Comparison of ENCODE assay signal across 1 cellular context in the genomic region with DNA sequence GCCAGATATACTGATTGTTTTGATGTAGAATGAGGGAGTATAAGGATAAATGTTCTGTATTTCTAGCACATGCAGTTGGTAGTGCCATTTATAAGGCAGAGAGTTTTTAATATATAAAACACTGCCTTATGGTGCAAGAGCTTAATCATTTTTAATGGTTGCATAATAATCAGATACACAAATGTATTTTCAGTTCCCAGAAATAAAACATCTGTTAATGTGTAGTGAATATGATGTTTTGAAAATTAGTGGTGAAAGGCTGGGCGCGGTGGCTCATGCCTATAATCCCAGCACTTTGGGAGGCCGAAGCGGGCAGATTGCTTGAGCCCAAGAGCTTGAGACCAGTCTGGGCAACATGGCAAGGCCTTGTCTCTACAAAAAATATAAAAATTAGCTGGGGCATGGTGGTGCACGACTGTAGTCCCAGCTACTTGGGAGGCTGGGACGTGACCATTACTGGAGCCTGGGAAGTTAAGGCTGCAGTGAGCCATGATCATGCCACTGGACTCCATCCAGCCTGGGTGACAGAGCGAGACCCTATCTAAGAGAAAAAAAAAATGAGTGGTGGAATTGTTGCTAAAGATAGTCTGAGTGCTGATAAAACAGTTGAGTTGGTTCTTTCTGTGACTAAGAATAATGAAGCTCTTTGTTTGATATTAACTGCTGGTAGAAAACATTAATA.
TF ChIP-seq lines count a peak whose summit lies in the region.

No MANE protein-coding gene starts in this region.

TF ChIP-seq in K562, 482 proteins besides CTCF, POLR2A, EP300 and RAD21 (continued from another document and continues in another):
- TF ChIP-seq, protein P1, sequence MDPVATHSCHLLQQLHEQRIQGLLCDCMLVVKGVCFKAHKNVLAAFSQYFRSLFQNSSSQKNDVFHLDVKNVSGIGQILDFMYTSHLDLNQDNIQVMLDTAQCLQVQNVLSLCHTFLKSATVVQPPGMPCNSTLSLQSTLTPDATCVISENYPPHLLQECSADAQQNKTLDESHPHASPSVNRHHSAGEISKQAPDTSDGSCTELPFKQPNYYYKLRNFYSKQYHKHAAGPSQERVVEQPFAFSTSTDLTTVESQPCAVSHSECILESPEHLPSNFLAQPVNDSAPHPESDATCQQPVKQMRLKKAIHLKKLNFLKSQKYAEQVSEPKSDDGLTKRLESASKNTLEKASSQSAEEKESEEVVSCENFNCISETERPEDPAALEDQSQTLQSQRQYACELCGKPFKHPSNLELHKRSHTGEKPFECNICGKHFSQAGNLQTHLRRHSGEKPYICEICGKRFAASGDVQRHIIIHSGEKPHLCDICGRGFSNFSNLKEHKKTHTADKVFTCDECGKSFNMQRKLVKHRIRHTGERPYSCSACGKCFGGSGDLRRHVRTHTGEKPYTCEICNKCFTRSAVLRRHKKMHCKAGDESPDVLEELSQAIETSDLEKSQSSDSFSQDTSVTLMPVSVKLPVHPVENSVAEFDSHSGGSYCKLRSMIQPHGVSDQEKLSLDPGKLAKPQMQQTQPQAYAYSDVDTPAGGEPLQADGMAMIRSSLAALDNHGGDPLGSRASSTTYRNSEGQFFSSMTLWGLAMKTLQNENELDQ (CRISPR knock-in tag; IDR thresholded peaks at IDR 0.05; ENCODE audit: borderline replicate concordance), result no peak
- TF ChIP-seq RFX7 (CRISPR knock-in tag; IDR thresholded peaks at IDR 0.05), result no peak
- TF ChIP-seq, protein P2, sequence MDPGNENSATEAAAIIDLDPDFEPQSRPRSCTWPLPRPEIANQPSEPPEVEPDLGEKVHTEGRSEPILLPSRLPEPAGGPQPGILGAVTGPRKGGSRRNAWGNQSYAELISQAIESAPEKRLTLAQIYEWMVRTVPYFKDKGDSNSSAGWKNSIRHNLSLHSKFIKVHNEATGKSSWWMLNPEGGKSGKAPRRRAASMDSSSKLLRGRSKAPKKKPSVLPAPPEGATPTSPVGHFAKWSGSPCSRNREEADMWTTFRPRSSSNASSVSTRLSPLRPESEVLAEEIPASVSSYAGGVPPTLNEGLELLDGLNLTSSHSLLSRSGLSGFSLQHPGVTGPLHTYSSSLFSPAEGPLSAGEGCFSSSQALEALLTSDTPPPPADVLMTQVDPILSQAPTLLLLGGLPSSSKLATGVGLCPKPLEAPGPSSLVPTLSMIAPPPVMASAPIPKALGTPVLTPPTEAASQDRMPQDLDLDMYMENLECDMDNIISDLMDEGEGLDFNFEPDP (CRISPR knock-in tag; IDR thresholded peaks at IDR 0.05), result no peak
- TF ChIP-seq MCM5 (IDR thresholded peaks at IDR 0.05; ENCODE audit: low read depth), result no peak
- TF ChIP-seq TCF7L2 (IDR thresholded peaks at IDR 0.05; ENCODE audit: low read depth, low read length), result no peak
- TF ChIP-seq ZNF780A (CRISPR knock-in tag; IDR thresholded peaks at IDR 0.05), result no peak
- TF ChIP-seq SRSF3 (IDR thresholded peaks at IDR 0.05; ENCODE audit: insufficient read depth, low read length), result no peak
- TF ChIP-seq STAG1 (CRISPR knock-in tag; IDR thresholded peaks at IDR 0.05; ENCODE audit: borderline replicate concordance), result no peak
- no peak for TF ChIP-seq SAP30 (IDR thresholded peaks at IDR 0.05; ENCODE audit: borderline replicate concordance, insufficient read depth, low read depth, low read length, poor library complexity, severe bottlenecking)
- TF ChIP-seq MYNN (IDR thresholded peaks at IDR 0.05), result no peak
- TF ChIP-seq MYNN (CRISPR knock-in tag; IDR thresholded peaks at IDR 0.05), result no peak
- TF ChIP-seq LARP7 (IDR thresholded peaks at IDR 0.05), result no peak
- TF ChIP-seq, protein P3, sequence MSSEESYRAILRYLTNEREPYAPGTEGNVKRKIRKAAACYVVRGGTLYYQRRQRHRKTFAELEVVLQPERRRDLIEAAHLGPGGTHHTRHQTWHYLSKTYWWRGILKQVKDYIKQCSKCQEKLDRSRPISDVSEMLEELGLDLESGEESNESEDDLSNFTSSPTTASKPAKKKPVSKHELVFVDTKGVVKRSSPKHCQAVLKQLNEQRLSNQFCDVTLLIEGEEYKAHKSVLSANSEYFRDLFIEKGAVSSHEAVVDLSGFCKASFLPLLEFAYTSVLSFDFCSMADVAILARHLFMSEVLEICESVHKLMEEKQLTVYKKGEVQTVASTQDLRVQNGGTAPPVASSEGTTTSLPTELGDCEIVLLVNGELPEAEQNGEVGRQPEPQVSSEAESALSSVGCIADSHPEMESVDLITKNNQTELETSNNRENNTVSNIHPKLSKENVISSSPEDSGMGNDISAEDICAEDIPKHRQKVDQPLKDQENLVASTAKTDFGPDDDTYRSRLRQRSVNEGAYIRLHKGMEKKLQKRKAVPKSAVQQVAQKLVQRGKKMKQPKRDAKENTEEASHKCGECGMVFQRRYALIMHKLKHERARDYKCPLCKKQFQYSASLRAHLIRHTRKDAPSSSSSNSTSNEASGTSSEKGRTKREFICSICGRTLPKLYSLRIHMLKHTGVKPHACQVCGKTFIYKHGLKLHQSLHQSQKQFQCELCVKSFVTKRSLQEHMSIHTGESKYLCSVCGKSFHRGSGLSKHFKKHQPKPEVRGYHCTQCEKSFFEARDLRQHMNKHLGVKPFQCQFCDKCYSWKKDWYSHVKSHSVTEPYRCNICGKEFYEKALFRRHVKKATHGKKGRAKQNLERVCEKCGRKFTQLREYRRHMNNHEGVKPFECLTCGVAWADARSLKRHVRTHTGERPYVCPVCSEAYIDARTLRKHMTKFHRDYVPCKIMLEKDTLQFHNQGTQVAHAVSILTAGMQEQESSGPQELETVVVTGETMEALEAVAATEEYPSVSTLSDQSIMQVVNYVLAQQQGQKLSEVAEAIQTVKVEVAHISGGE (CRISPR knock-in tag; IDR thresholded peaks at IDR 0.05), result no peak
- peak; percentile 71 for TF ChIP-seq NCOR1 (IDR thresholded peaks at IDR 0.05)
- TF ChIP-seq, protein P4, sequence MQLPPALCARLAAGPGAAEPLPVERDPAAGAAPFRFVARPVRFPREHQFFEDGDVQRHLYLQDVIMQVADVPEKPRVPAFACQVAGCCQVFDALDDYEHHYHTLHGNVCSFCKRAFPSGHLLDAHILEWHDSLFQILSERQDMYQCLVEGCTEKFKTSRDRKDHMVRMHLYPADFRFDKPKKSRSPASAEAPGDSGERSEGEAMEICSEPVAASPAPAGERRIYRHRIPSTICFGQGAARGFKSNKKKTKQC (CRISPR knock-in tag; IDR thresholded peaks at IDR 0.05), result no peak
- TF ChIP-seq MAFG (tag; conservative IDR thresholded peaks at IDR 0.05), result peak; percentile 78
- TF ChIP-seq, protein P5, sequence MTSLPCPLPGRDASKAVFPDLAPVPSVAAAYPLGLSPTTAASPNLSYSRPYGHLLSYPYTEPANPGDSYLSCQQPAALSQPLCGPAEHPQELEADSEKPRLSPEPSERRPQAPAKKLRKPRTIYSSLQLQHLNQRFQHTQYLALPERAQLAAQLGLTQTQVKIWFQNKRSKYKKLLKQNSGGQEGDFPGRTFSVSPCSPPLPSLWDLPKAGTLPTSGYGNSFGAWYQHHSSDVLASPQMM (CRISPR knock-in tag; IDR thresholded peaks at IDR 0.05), result no peak
- no peak for TF ChIP-seq E2F3 (CRISPR knock-in tag; IDR thresholded peaks at IDR 0.05)
- TF ChIP-seq ZNF197 (CRISPR knock-in tag; IDR thresholded peaks at IDR 0.05; ENCODE audit: low read depth), result 0 out of 2 replicates have a peak, but pooled peaks have one; percentile 22
- TF ChIP-seq GATA2 (CRISPR knock-in tag; IDR thresholded peaks at IDR 0.05), result no peak
- no peak for TF ChIP-seq POU5F1 (IDR thresholded peaks at IDR 0.05; ENCODE audit: borderline replicate concordance, low read depth, low read length, partially characterized antibody)
- TF ChIP-seq, protein P6, sequence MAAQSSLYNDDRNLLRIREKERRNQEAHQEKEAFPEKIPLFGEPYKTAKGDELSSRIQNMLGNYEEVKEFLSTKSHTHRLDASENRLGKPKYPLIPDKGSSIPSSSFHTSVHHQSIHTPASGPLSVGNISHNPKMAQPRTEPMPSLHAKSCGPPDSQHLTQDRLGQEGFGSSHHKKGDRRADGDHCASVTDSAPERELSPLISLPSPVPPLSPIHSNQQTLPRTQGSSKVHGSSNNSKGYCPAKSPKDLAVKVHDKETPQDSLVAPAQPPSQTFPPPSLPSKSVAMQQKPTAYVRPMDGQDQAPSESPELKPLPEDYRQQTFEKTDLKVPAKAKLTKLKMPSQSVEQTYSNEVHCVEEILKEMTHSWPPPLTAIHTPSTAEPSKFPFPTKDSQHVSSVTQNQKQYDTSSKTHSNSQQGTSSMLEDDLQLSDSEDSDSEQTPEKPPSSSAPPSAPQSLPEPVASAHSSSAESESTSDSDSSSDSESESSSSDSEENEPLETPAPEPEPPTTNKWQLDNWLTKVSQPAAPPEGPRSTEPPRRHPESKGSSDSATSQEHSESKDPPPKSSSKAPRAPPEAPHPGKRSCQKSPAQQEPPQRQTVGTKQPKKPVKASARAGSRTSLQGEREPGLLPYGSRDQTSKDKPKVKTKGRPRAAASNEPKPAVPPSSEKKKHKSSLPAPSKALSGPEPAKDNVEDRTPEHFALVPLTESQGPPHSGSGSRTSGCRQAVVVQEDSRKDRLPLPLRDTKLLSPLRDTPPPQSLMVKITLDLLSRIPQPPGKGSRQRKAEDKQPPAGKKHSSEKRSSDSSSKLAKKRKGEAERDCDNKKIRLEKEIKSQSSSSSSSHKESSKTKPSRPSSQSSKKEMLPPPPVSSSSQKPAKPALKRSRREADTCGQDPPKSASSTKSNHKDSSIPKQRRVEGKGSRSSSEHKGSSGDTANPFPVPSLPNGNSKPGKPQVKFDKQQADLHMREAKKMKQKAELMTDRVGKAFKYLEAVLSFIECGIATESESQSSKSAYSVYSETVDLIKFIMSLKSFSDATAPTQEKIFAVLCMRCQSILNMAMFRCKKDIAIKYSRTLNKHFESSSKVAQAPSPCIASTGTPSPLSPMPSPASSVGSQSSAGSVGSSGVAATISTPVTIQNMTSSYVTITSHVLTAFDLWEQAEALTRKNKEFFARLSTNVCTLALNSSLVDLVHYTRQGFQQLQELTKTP (IDR thresholded peaks at IDR 0.05; ENCODE audit: low read depth in 1 of 2, partially characterized antibody in 2 of 2), result no peak
- TF ChIP-seq SRSF1 (IDR thresholded peaks at IDR 0.05; ENCODE audit: low read depth, low read length), result no peak
- TF ChIP-seq ZBTB7A (IDR thresholded peaks at IDR 0.05; ENCODE audit: borderline replicate concordance, control insufficient read depth, low read depth, low read length), result no peak
- no peak for TF ChIP-seq KDM5B (IDR thresholded peaks at IDR 0.05; ENCODE audit: insufficient replicate concordance, low read depth, low read length)
- TF ChIP-seq ZNF707 (CRISPR knock-in tag; conservative IDR thresholded peaks at IDR 0.05), result no peak
- no peak for TF ChIP-seq HMG20B (CRISPR knock-in tag; IDR thresholded peaks at IDR 0.05)
- TF ChIP-seq IFI16 (CRISPR knock-in tag; IDR thresholded peaks at IDR 0.05), result no peak
- no peak for TF ChIP-seq SIX5 (IDR thresholded peaks at IDR 0.05; ENCODE audit: borderline replicate concordance in 1 of 2, insufficient read depth in 1 of 2, low read depth in 1 of 2, low read length in 2 of 2)
- no peak for TF ChIP-seq TFAM (CRISPR knock-in tag; conservative IDR thresholded peaks at IDR 0.05)
- TF ChIP-seq POLR3A (IDR thresholded peaks at IDR 0.05; ENCODE audit: borderline replicate concordance, extremely low read depth, insufficient read depth, insufficient read length), result no peak
- no peak for TF ChIP-seq MTF1 (CRISPR knock-in tag; IDR thresholded peaks at IDR 0.05; ENCODE audit: borderline replicate concordance)
- 0 out of 4 replicates have a peak, but pooled peaks of 1 of the 2 experiments have one; percentile 21 for TF ChIP-seq NONO (IDR thresholded peaks at IDR 0.05; ENCODE audit: low read depth in 2 of 2, low read length in 1 of 2)
- TF ChIP-seq DACH1 (IDR thresholded peaks at IDR 0.05; ENCODE audit: partially characterized antibody), result peak; percentile 77
- no peak for TF ChIP-seq SMAD3 (CRISPR knock-in tag; conservative IDR thresholded peaks at IDR 0.05)
- TF ChIP-seq PHF21A (IDR thresholded peaks at IDR 0.05; ENCODE audit: borderline replicate concordance, low read depth), result no peak
- TF ChIP-seq RBM39 (optimal IDR thresholded peaks at IDR 0.05; ENCODE audit: low read depth, low read length), result no peak
- TF ChIP-seq TAF9B (IDR thresholded peaks at IDR 0.05; ENCODE audit: partially characterized antibody), result peak; percentile 37
- TF ChIP-seq FOXA3 (CRISPR knock-in tag; conservative IDR thresholded peaks at IDR 0.05 in 1 of 2, IDR thresholded peaks at IDR 0.05 in 1 of 2), result no peak
- TF ChIP-seq, protein P7, sequence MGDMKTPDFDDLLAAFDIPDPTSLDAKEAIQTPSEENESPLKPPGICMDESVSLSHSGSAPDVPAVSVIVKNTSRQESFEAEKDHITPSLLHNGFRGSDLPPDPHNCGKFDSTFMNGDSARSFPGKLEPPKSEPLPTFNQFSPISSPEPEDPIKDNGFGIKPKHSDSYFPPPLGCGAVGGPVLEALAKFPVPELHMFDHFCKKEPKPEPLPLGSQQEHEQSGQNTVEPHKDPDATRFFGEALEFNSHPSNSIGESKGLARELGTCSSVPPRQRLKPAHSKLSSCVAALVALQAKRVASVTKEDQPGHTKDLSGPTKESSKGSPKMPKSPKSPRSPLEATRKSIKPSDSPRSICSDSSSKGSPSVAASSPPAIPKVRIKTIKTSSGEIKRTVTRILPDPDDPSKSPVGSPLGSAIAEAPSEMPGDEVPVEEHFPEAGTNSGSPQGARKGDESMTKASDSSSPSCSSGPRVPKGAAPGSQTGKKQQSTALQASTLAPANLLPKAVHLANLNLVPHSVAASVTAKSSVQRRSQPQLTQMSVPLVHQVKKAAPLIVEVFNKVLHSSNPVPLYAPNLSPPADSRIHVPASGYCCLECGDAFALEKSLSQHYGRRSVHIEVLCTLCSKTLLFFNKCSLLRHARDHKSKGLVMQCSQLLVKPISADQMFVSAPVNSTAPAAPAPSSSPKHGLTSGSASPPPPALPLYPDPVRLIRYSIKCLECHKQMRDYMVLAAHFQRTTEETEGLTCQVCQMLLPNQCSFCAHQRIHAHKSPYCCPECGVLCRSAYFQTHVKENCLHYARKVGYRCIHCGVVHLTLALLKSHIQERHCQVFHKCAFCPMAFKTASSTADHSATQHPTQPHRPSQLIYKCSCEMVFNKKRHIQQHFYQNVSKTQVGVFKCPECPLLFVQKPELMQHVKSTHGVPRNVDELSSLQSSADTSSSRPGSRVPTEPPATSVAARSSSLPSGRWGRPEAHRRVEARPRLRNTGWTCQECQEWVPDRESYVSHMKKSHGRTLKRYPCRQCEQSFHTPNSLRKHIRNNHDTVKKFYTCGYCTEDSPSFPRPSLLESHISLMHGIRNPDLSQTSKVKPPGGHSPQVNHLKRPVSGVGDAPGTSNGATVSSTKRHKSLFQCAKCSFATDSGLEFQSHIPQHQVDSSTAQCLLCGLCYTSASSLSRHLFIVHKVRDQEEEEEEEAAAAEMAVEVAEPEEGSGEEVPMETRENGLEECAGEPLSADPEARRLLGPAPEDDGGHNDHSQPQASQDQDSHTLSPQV (IDR thresholded peaks at IDR 0.05), result peak; percentile 91
- peak in 1 of 2 experiments; percentile 61; a peak in 1 of 4 replicates for TF ChIP-seq ARNT (IDR thresholded peaks at IDR 0.05)
- no peak for TF ChIP-seq ILF3 (IDR thresholded peaks at IDR 0.05; ENCODE audit: borderline replicate concordance)
- TF ChIP-seq DPF2 (IDR thresholded peaks at IDR 0.05), result peak; percentile 94
- no peak for TF ChIP-seq PHF8 (IDR thresholded peaks at IDR 0.05; ENCODE audit: borderline replicate concordance, low read length)
- TF ChIP-seq, protein P8, sequence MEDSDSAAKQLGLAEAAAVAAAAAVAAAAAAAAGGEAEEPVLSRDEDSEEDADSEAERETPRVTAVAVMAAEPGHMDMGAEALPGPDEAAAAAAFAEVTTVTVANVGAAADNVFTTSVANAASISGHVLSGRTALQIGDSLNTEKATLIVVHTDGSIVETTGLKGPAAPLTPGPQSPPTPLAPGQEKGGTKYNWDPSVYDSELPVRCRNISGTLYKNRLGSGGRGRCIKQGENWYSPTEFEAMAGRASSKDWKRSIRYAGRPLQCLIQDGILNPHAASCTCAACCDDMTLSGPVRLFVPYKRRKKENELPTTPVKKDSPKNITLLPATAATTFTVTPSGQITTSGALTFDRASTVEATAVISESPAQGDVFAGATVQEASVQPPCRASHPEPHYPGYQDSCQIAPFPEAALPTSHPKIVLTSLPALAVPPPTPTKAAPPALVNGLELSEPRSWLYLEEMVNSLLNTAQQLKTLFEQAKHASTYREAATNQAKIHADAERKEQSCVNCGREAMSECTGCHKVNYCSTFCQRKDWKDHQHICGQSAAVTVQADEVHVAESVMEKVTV (CRISPR knock-in tag; IDR thresholded peaks at IDR 0.05), result no peak
